1 cellular context compared by ENCODE assay signal in genomic region chr2:66897181-66897580, GRCh38.
TF ChIP-seq lines count a peak whose summit lies in the region.

No MANE protein-coding gene starts in this region.

TF ChIP-seq in H1, 55 proteins besides CTCF, POLR2A, EP300 and RAD21 (continued from another document):
- TF ChIP-seq CHD7 (IDR thresholded peaks at IDR 0.05; ENCODE audit: insufficient replicate concordance, low read length) (no peak), SUZ12 (IDR thresholded peaks at IDR 0.05; ENCODE audit: low read length) (no peak), SAP30 (IDR thresholded peaks at IDR 0.05; ENCODE audit: insufficient read depth, insufficient replicate concordance, low read length) (no peak), USF2 (IDR thresholded peaks at IDR 0.05; ENCODE audit: low read length) (no peak), TEAD4 (IDR thresholded peaks at IDR 0.05; ENCODE audit: low read depth, low read length) (no peak), CTBP2 (IDR thresholded peaks at IDR 0.05; ENCODE audit: borderline replicate concordance, insufficient read depth, insufficient read length, low read length) (no peak), CHD2 (IDR thresholded peaks at IDR 0.05; ENCODE audit: low read length) (no peak), BACH1 (IDR thresholded peaks at IDR 0.05; ENCODE audit: low read length) (no peak), KDM1A (IDR thresholded peaks at IDR 0.05; ENCODE audit: borderline replicate concordance, low read length) (no peak), POU5F1 (IDR thresholded peaks at IDR 0.05; ENCODE audit: low read depth, low read length) (no peak), BCL11A (IDR thresholded peaks at IDR 0.05; ENCODE audit: low read depth in 2 of 2, low read length in 2 of 2) (no peak), POLR2AphosphoS5 (IDR thresholded peaks at IDR 0.05; ENCODE audit: low read depth, low read length) (no peak), PHF8 (conservative IDR thresholded peaks at IDR 0.05; ENCODE audit: low read depth, low read length) (no peak), SIX5 (IDR thresholded peaks at IDR 0.05; ENCODE audit: low read depth, low read length) (no peak)
TF ChIP-seq in H1: peak in this region for 0.
